In genomic region chrX:77061533-77061932, GRCh38 we compare ENCODE assay signal across 21 cellular contexts.
DNase-seq lines count a peak whose midpoint lies in the region; ATAC-seq lines count a peak whose summit lies in the region.
"Had no signal": no experiment of that assay in that cellular context is flagged by ENCODE, and none has a peak within 500 bp of the region (broad histone marks: within the 10 kb centered on the region; RNA-seq: fewer than 3 reads in every experiment).

No MANE protein-coding gene starts in this region.

- H3K9me3 Mint-ChIP-seq in stimulated activated naive CD8-positive, alpha-beta T cell treated with anti-CD3 and anti-CD28 coated beads, Interleukin-15, amount 100 ng/mL, for 72 hours, result no peaks in the 10 kb centered on the region
- H3K9me3 Mint-ChIP-seq: CD8-positive, alpha-beta T cell had no signal

- no peaks in the 10 kb centered on the region for H3K4me1 ChIP-seq in right cardiac atrium (ENCODE audit: control insufficient read depth, insufficient read depth, low read length)
- peaks cover 0 to 1% of the 10 kb centered on the region in 2 donors for H3K4me1 ChIP-seq in aorta (ENCODE audit: control insufficient read depth in 1 of 2, insufficient read depth in 2 of 2, low read length in 2 of 2)
- H3K4me1 ChIP-seq: BLaER1, Caco-2 had no signal

- intact Hi-C loops in Right ventricle myocardium inferior (cut with DNase I) (no loop called here), cardiac septum (cut with DNase I) (no loop called here), right cardiac atrium (cut with DNase I) (no loop called here), aorta (cut with DNase I) (no loop called here)

- H3K27me3 Mint-ChIP-seq in stimulated activated naive CD8-positive, alpha-beta T cell treated with anti-CD3 and anti-CD28 coated beads, Interleukin-15, amount 100 ng/mL, for 72 hours, result no peaks in the 10 kb centered on the region
- H3K27me3 Mint-ChIP-seq: B cell; CD4-positive, CD25-positive, alpha-beta regulatory T cell had no signal

- no peak for DNase-seq in Right ventricle myocardium inferior (ENCODE audit: missing footprints)
- DNase-seq in cardiac septum (ENCODE audit: low spot score), result no peak
- DNase-seq in stimulated activated naive CD8-positive, alpha-beta T cell treated with anti-CD3 and anti-CD28 coated beads, Interleukin-15, amount 100 ng/mL, for 72 hours, result no peak
- DNase-seq in stimulated activated naive CD8-positive, alpha-beta T cell treated with anti-CD3 and anti-CD28 coated beads, Interleukin-15, Interleukin-2, amounts not matched to agents 100 U/mL and 50 U/mL, for 24 hours, result no peak
- DNase-seq in right cardiac atrium, result peak in 2 of 3 donors; percentile 25 to 60
- no peak for DNase-seq in aorta
- no peak for DNase-seq in GF-D8 (lab: John Stamatoyannopoulos, UW)
- no peak for DNase-seq in LoVo (ENCODE audit: low spot score)
- DNase-seq: Caco-2; CD4-positive, CD25-positive, alpha-beta regulatory T cell; CD8-positive, alpha-beta T cell; DMS153; DND-41; GM23248; H7; HCEC 1CT had no signal

- ATAC-seq in Right ventricle myocardium inferior (peak; percentile 80), right cardiac atrium (peak; percentile 74 to 93), aorta (ENCODE audit: low FRiP score) (peak; percentile 11)
- peak; percentile 18 for ATAC-seq in stimulated activated naive CD8-positive, alpha-beta T cell treated with anti-CD3 and anti-CD28 coated beads, Interleukin-15, amount 100 ng/mL, for 72 hours
- ATAC-seq in stimulated activated naive CD8-positive, alpha-beta T cell treated with anti-CD3 and anti-CD28 coated beads, Interleukin-15, Interleukin-2, amounts not matched to agents 100 U/mL and 50 U/mL, for 24 hours, result no peak
- ATAC-seq: CD8-positive, alpha-beta T cell; GM12878 had no signal

- H3K4me3 ChIP-seq in right cardiac atrium (ENCODE audit: low read length) (no peak overlapping the region), aorta (ENCODE audit: low read length in 2 of 2) (no peak overlapping the region)
- H3K4me3 ChIP-seq: BLaER1, GM12878, GM23248 had no signal

- no peaks in the 10 kb centered on the region for H3K4me1 Mint-ChIP-seq in stimulated activated naive CD8-positive, alpha-beta T cell treated with anti-CD3 and anti-CD28 coated beads, Interleukin-15, amount 100 ng/mL, for 72 hours
- H3K4me1 Mint-ChIP-seq: B cell; CD4-positive, CD25-positive, alpha-beta regulatory T cell had no signal

- no peaks in the 10 kb centered on the region for H3K36me3 ChIP-seq in aorta (ENCODE audit: control insufficient read depth in 1 of 2, insufficient read depth in 2 of 2, low read length in 1 of 2)
- H3K36me3 ChIP-seq: BLaER1 had no signal

- 63% methylated on average over 3 of the region's 3 CpGs for WGBS in right cardiac atrium
- 64 to 84% methylated on average over 3 of the region's 3 CpGs for WGBS in aorta, 2 donors

- no peak overlapping the region for H3K27ac Mint-ChIP-seq in stimulated activated naive CD8-positive, alpha-beta T cell treated with anti-CD3 and anti-CD28 coated beads, Interleukin-15, amount 100 ng/mL, for 72 hours
- H3K27ac Mint-ChIP-seq: B cell; CD4-positive, CD25-positive, alpha-beta regulatory T cell; CD8-positive, alpha-beta T cell had no signal

- H3K4me3 Mint-ChIP-seq in stimulated activated naive CD8-positive, alpha-beta T cell treated with anti-CD3 and anti-CD28 coated beads, Interleukin-15, amount 100 ng/mL, for 72 hours, result no peak overlapping the region
- H3K4me3 Mint-ChIP-seq: B cell; CD4-positive, CD25-positive, alpha-beta regulatory T cell; CD8-positive, alpha-beta T cell had no signal

- H3K27me3 ChIP-seq in right cardiac atrium (ENCODE audit: control insufficient read depth, insufficient read depth) (no peaks in the 10 kb centered on the region), aorta (ENCODE audit: control insufficient read depth in 1 of 2, insufficient read depth in 2 of 2, low read length in 1 of 2) (no peaks in the 10 kb centered on the region)

- no peaks in the 10 kb centered on the region for H3K9me3 ChIP-seq in right cardiac atrium (ENCODE audit: control insufficient read depth, low read length)
- H3K9me3 ChIP-seq in aorta (ENCODE audit: control insufficient read depth, low read length), result no peaks in the 10 kb centered on the region
- H3K9me3 ChIP-seq: BLaER1, Caco-2 had no signal

- H3K27ac ChIP-seq in right cardiac atrium (ENCODE audit: low read length) (no peak overlapping the region), aorta (ENCODE audit: low read depth in 1 of 2, low read length in 2 of 2) (no peak overlapping the region)
- H3K27ac ChIP-seq: 22Rv1, BLaER1, C4-2B, GM23248 had no signal

Comparison
In these comparisons a context has a peak if more than half of its experiments do, and no peak if none do; other contexts are left out.
1. DNase-seq: peak in right cardiac atrium (2 of 3); none in Right ventricle myocardium inferior (single experiment), cardiac septum (single experiment), stimulated activated naive CD8-positive, alpha-beta T cell treated with anti-CD3 and anti-CD28 coated beads, Interleukin-15, amount 100 ng/mL, for 72 hours (0 of 2), stimulated activated naive CD8-positive, alpha-beta T cell treated with anti-CD3 and anti-CD28 coated beads, Interleukin-15, Interleukin-2, amounts not matched to agents 100 U/mL and 50 U/mL, for 24 hours (single experiment), aorta (0 of 2), GF-D8 (single experiment) and LoVo (single experiment).